ENCODE assay signal across 8 cellular contexts in the genomic region with DNA sequence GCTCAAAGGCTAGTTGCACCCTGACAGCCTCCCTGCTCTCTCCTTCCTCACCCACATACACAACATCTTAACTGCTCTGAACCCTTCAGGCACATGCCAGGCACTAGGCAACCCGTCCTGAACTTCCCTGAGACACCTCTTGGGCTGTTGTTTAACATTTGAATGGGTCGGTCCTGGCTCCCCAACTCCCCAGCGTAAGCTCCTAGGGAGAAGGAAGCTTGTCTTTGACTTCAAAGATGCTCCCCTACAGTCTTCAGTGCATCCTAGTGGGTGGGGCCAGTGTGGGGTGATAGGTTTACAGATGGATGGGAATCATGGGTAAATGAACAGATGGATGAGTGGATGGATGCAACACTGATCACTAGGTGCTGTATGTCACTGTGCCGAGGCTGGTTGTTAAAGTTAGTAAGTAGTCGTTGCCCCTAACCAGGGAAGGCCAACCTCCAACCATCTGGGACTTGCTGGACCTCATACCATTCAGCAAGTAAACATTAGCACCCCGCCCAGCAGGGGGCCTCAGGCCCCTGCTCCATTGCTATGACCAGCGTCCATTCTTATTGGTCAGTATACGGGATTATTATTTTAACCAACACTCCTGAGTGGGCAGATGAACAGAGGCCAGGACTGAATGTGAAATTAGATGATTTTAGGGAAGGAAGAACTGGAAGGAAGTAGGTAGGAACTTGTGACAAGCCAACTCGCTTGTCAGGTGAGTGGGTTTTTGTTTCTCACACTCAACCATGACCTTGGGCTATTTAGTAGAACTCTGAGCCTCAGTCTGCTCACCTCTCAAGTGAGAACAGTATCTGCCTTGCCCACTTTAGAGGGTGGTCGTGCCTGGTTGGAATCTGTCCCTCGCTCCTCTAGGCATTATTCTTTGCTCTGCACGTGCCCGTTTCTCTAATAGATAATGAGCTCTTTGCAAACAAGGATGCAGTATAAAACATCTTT.
DNase-seq lines count a peak whose midpoint lies in the region; ATAC-seq lines count a peak whose summit lies in the region.

No MANE protein-coding gene starts in this region.

- intact Hi-C loops in posterior cingulate gyrus (cut with DNase I) = loop anchor here (2.0 kb wide), 1 partner anchor 130 kb away; no protein-coding TSS in a partner anchor

- ATAC-seq in HG02623 (IDR thresholded peaks at IDR 0.05; ENCODE audit: unreplicated experiment) = peak; percentile 55
- no peak for ATAC-seq in HG02938 (IDR thresholded peaks at IDR 0.05; ENCODE audit: unreplicated experiment)
- no peak for ATAC-seq in HG03565 (IDR thresholded peaks at IDR 0.05; ENCODE audit: unreplicated experiment)

- DNase-seq in Daoy (ENCODE audit: low read depth) (peak; percentile 66), SW480 (ENCODE audit: low spot score) (peak; percentile 58), germinal center (ENCODE audit: low spot score) (peak; percentile 38), posterior cingulate gyrus (peak in 6 of 10 donors; percentile 29 to 94 (median 59)), SKM-1 (lab: John Stamatoyannopoulos, UW; ENCODE audit: unreplicated experiment) (no peak)
